In the genomic region with DNA sequence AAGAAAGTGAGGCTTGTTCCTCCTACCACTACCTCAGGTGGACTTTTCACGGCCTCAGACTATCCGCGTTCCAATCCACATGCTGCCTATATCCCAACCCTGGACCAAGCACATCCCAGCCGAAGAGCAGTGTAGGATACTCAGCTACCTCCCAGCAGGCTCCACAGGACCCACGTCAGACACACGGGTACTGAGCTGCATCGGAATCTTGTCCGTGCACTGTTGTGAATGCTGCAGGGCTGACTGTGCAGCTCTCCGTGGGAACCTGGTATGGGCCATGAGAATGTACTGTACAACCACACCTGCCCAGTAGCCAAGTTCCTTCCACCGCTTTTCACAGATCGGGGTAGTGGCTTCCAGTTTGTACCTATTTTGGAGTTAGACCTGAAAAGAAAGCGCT, we compare ENCODE assay signal across 8 cellular contexts. TPM values are rescaled to one million over a fixed set of nuclear protein-coding genes. Genes with fewer than 3 reads are reported as not detected.
"Had no signal": no experiment of that assay in that cellular context is flagged by ENCODE, and none has a peak within 500 bp of the region (broad histone marks: within the 10 kb centered on the region; RNA-seq: fewer than 3 reads in every experiment).

No MANE protein-coding gene starts in this region.

- H3K9ac ChIP-seq: GM23248 had no signal

- H3K4me3 ChIP-seq: GM23248 had no signal

- DNase-seq: GM23248, GOT3, H9, HCEC 1CT had no signal

- H3K36me3 Mint-ChIP-seq: IgD-negative memory B cell had no signal

- H3K9me3 Mint-ChIP-seq: H9, IgD-negative memory B cell had no signal

- H3K27ac Mint-ChIP-seq: H9, IgD-negative memory B cell had no signal

- H3K4me1 Mint-ChIP-seq: IgD-negative memory B cell had no signal

- H3K27ac ChIP-seq: GM23248 had no signal

- H3K4me3 Mint-ChIP-seq: H9, IgD-negative memory B cell had no signal

- H2AFZ ChIP-seq: GM23248 had no signal

- FAIRE-seq: H54, HTR-8/SVneo had no signal

RNA-seq across cellular contexts. Expression of gene IL37, which starts 22.3 kb away (rescaled TPM):
- total RNA-seq: GM23248, H9, HT-29 had no signal
- polyA plus RNA-seq: GM23248, IgD-negative memory B cell had no signal

RNA-seq across cellular contexts. Expression of gene IL36G, which starts 44.5 kb away (rescaled TPM):
- total RNA-seq: GM23248, H9, HT-29 had no signal
- polyA plus RNA-seq: GM23248, IgD-negative memory B cell had no signal
